In the genomic region with DNA sequence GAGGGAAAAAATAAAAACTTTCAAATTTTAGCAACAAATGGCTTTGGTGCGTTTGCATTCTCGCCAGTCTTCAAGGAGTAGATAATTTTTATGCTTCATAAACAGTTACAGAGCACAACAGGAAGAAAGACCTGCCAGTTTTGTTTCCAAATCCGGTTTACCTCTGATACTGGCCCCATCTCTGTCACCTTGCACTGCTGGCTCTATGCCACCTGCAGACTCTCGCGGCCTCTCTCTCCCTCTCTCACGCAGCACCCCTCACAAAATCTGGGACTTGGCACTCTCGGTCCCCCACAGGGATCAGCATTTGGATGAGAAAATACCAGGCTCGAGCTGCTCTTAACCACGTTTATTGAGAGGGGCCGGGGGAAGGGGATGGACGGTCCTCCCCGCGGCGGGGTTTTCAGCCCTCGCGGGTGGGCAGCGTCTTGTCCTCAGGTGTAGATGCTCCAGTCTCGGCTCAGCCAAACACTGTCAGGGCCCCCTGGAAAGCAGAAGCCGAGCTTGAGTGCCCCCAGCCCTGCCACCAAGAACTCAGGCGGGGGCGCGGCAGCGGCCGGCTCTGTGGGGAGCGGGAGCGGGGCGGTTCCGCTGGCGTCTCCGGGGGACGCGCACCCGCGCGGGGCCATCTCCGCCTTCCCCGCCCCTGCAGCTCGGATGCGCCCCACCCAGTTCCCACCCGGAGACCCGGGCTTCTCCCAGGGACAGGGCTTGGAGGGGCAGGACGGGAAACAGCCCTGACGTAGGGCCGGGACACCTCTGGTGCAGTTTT, we compare ENCODE assay signal across 11 cellular contexts. TPM values are rescaled to one million over a fixed set of nuclear protein-coding genes. Genes with fewer than 3 reads are reported as not detected.
A peak's percentile ranks its signal among the peaks of the same experiment; 100 is the strongest.
DNase-seq lines count a peak whose midpoint lies in the region; ATAC-seq and TF ChIP-seq lines count a peak whose summit lies in the region.
"Had no signal": no experiment of that assay in that cellular context is flagged by ENCODE, and none has a peak within 500 bp of the region (broad histone marks: within the 10 kb centered on the region; RNA-seq: fewer than 3 reads in every experiment).

No MANE protein-coding gene starts in this region.

- H3K9me3 ChIP-seq in stomach = peaks cover 0 to 4% (median 3%) of the 10 kb centered on the region in 4 donors

- H3K4me1 ChIP-seq in stomach = peaks cover 16 to 24% (median 21%) of the 10 kb centered on the region in 4 donors

- no peak for TF ChIP-seq CTCF in activated CD8-positive, alpha-beta T cell treated with anti-CD3 and anti-CD28 coated beads for 36 hours (IDR thresholded peaks at IDR 0.05)
- TF ChIP-seq CTCF in stomach (IDR thresholded peaks at IDR 0.05) = no peak

- H3K27ac ChIP-seq in stomach = no peak overlapping the region

- TF ChIP-seq EP300 in stomach (IDR thresholded peaks at IDR 0.05) = no peak

- H3K36me3 ChIP-seq in stomach = no peaks in the 10 kb centered on the region

- H3K36me3 Mint-ChIP-seq in activated CD8-positive, alpha-beta T cell treated with anti-CD3 and anti-CD28 coated beads, Interleukin-2, amount 10 ng/mL, durations not matched to agents 7 days and 5 days (ENCODE audit: low read depth) = no peaks in the 10 kb centered on the region
- H3K36me3 Mint-ChIP-seq in activated CD8-positive, alpha-beta T cell treated with anti-CD3 and anti-CD28 coated beads for 36 hours (ENCODE audit: low read depth) = no peaks in the 10 kb centered on the region
- H3K36me3 Mint-ChIP-seq in T-cell = no peaks in the 10 kb centered on the region

- POLR2A ChIA-PET in activated CD8-positive, alpha-beta T cell treated with anti-CD3 and anti-CD28 coated beads, Interleukin-2, amount 10 ng/mL, durations not matched to agents 7 days and 5 days (lab: Charles Lee) = no interaction called here
- POLR2A ChIA-PET in activated CD8-positive, alpha-beta T cell treated with anti-CD3 and anti-CD28 coated beads for 36 hours (lab: Charles Lee) = no interaction called here
- POLR2A ChIA-PET in T-cell (lab: Charles Lee) = no interaction called here

- no peaks in the 10 kb centered on the region for H3K9me3 Mint-ChIP-seq in activated CD8-positive, alpha-beta T cell treated with anti-CD3 and anti-CD28 coated beads, Interleukin-2, amount 10 ng/mL, durations not matched to agents 7 days and 5 days (ENCODE audit: insufficient read depth)
- H3K9me3 Mint-ChIP-seq in activated CD8-positive, alpha-beta T cell treated with anti-CD3 and anti-CD28 coated beads for 36 hours = no peaks in the 10 kb centered on the region
- no peaks in the 10 kb centered on the region for H3K9me3 Mint-ChIP-seq in T-cell
- H3K9me3 Mint-ChIP-seq: activated naive CD4-positive, alpha-beta T cell treated with anti-CD3 and anti-CD28 coated beads, Interleukin-2, amount 50 U/mL, for 72 hours had no signal

- peaks cover 47% of the 10 kb centered on the region for H3K27me3 Mint-ChIP-seq in activated CD8-positive, alpha-beta T cell treated with anti-CD3 and anti-CD28 coated beads, Interleukin-2, amount 10 ng/mL, durations not matched to agents 7 days and 5 days (ENCODE audit: low read depth)
- peaks cover 32% of the 10 kb centered on the region for H3K27me3 Mint-ChIP-seq in activated CD8-positive, alpha-beta T cell treated with anti-CD3 and anti-CD28 coated beads for 36 hours
- H3K27me3 Mint-ChIP-seq in T-cell = peaks cover 30 to 41% of the 10 kb centered on the region in 2 donors

- H3K4me1 Mint-ChIP-seq in activated CD8-positive, alpha-beta T cell treated with anti-CD3 and anti-CD28 coated beads, Interleukin-2, amount 10 ng/mL, durations not matched to agents 7 days and 5 days (ENCODE audit: low read depth) = peaks cover 5% of the 10 kb centered on the region
- peaks cover 8% of the 10 kb centered on the region for H3K4me1 Mint-ChIP-seq in activated CD8-positive, alpha-beta T cell treated with anti-CD3 and anti-CD28 coated beads for 36 hours (ENCODE audit: low read depth)
- H3K4me1 Mint-ChIP-seq in T-cell = peaks cover 5 to 11% (median 7%) of the 10 kb centered on the region in 3 donors

- no peak for TF ChIP-seq POLR2A in stomach (IDR thresholded peaks at IDR 0.05)

- CTCF ChIA-PET in activated CD8-positive, alpha-beta T cell treated with anti-CD3 and anti-CD28 coated beads, Interleukin-2, amount 10 ng/mL, durations not matched to agents 7 days and 5 days (lab: Charles Lee) = no interaction called here
- CTCF ChIA-PET in activated CD8-positive, alpha-beta T cell treated with anti-CD3 and anti-CD28 coated beads for 36 hours (lab: Charles Lee) = no interaction called here
- CTCF ChIA-PET in T-cell (lab: Charles Lee) = no interaction called here

- peak overlapping the region; percentile 7 to 45 (median 26) for H3K4me3 ChIP-seq in stomach

- 2 to 12% (median 2%) methylated on average over 8 to 44 of the region's 44 CpGs for WGBS in stomach, 5 donors

- H3K27me3 ChIP-seq in stomach = peaks cover 15 to 63% (median 30%) of the 10 kb centered on the region in 3 donors

- no peak overlapping the region for H3K27ac Mint-ChIP-seq in activated CD8-positive, alpha-beta T cell treated with anti-CD3 and anti-CD28 coated beads, Interleukin-2, amount 10 ng/mL, durations not matched to agents 7 days and 5 days
- H3K27ac Mint-ChIP-seq in activated CD8-positive, alpha-beta T cell treated with anti-CD3 and anti-CD28 coated beads for 36 hours = no peak overlapping the region
- H3K27ac Mint-ChIP-seq in T-cell = no peak overlapping the region
- H3K27ac Mint-ChIP-seq: activated naive CD4-positive, alpha-beta T cell treated with anti-CD3 and anti-CD28 coated beads, Interleukin-2, amount 50 U/mL, for 72 hours had no signal

- intact Hi-C loops in activated CD8-positive, alpha-beta T cell treated with anti-CD3 and anti-CD28 coated beads for 36 hours (cut with micrococcal nuclease) = no loop called here
- intact Hi-C loops in stomach (cut with DNase I; ENCODE audit: low total_unique reads) = no loop called here

- no peak for DNase-seq in activated CD8-positive, alpha-beta T cell treated with anti-CD3 and anti-CD28 coated beads, Interleukin-2, amount 10 ng/mL, durations not matched to agents 7 days and 5 days
- DNase-seq in activated CD8-positive, alpha-beta T cell treated with anti-CD3 and anti-CD28 coated beads for 36 hours = no peak
- DNase-seq in T-cell (peak in 3 of 34 experiments; percentile 30 to 58 (median 36)), iPS-NIHi11 (ENCODE audit: low spot score) (peak; percentile 19), stomach (no peak), GDM1 (lab: John Stamatoyannopoulos, UW) (no peak), NCI-H128 (lab: John Stamatoyannopoulos, UW; ENCODE audit: unreplicated experiment) (no peak)
- DNase-seq: erythroblast, mesendoderm had no signal

- ATAC-seq in activated CD8-positive, alpha-beta T cell treated with anti-CD3 and anti-CD28 coated beads, Interleukin-2, amount 10 ng/mL, durations not matched to agents 7 days and 5 days = peak; percentile 29
- no peak for ATAC-seq in activated CD8-positive, alpha-beta T cell treated with anti-CD3 and anti-CD28 coated beads for 36 hours
- no peak for ATAC-seq in T-cell (replicated peaks in 1 of 4)
- ATAC-seq in HG03442 (IDR thresholded peaks at IDR 0.05; ENCODE audit: unreplicated experiment) = no peak

- H3K4me3 Mint-ChIP-seq in activated CD8-positive, alpha-beta T cell treated with anti-CD3 and anti-CD28 coated beads, Interleukin-2, amount 10 ng/mL, durations not matched to agents 7 days and 5 days = no peak overlapping the region
- H3K4me3 Mint-ChIP-seq in activated CD8-positive, alpha-beta T cell treated with anti-CD3 and anti-CD28 coated beads for 36 hours = no peak overlapping the region
- peak overlapping the region in 2 of 3 donors; percentile 40 to 41 for H3K4me3 Mint-ChIP-seq in T-cell

RNA-seq across cellular contexts. Expression of a gene that starts 1.3 kb away (rescaled TPM):
- total RNA-seq in activated CD8-positive, alpha-beta T cell treated with anti-CD3 and anti-CD28 coated beads, Interleukin-2, amount 10 ng/mL, durations not matched to agents 7 days and 5 days = not detected
- total RNA-seq in activated CD8-positive, alpha-beta T cell treated with anti-CD3 and anti-CD28 coated beads for 36 hours = not detected
- total RNA-seq in T-cell (under 1 TPM in 2 of 5 donors, not detected in 3; 0.92 to 0.99 TPM), stomach (100 to 1,000 TPM in 1 of 5 donors, not detected in 4; 785 TPM)
- 10 to 100 TPM in 1 of 3 donors, 1 to 10 TPM in 1, not detected in 1; 3.7 to 35.3 TPM for polyA plus RNA-seq in stomach
- total RNA-seq: activated naive CD4-positive, alpha-beta T cell treated with anti-CD3 and anti-CD28 coated beads, Interleukin-2, amount 50 U/mL, for 72 hours had no signal

RNA-seq across cellular contexts. Expression of a gene that starts 59.4 kb away (rescaled TPM):
- 1 to 10 TPM in 1 of 2 experiments, under 1 TPM in 1; 0.90 to 1.6 TPM for total RNA-seq in activated CD8-positive, alpha-beta T cell treated with anti-CD3 and anti-CD28 coated beads, Interleukin-2, amount 10 ng/mL, durations not matched to agents 7 days and 5 days
- total RNA-seq in activated CD8-positive, alpha-beta T cell treated with anti-CD3 and anti-CD28 coated beads for 36 hours = 1 to 10 TPM; 3.3 to 4.4 TPM
- 10 to 100 TPM in 1 of 5 donors, 1 to 10 TPM in 4; 5.0 to 11.6 (median 8.6) TPM for total RNA-seq in T-cell
- total RNA-seq in stomach = 1 to 10 TPM; 1.6 to 9.5 (median 6.4) TPM
- 1 to 10 TPM in 2 of 3 donors, under 1 TPM in 1; 0.93 to 1.8 (median 1.1) TPM for polyA plus RNA-seq in stomach

Comparison
In these comparisons a context has a peak if more than half of its experiments do, and no peak if none do; other contexts are left out.
1. H3K4me3 Mint-ChIP-seq: peak in T-cell (2 of 3); none in activated CD8-positive, alpha-beta T cell treated with anti-CD3 and anti-CD28 coated beads, Interleukin-2, amount 10 ng/mL, durations not matched to agents 7 days and 5 days (single experiment) and activated CD8-positive, alpha-beta T cell treated with anti-CD3 and anti-CD28 coated beads for 36 hours (single experiment).